In genomic region chr20:63487116-63487764, GRCh38 we compare ENCODE assay signal across 31 cellular contexts. TPM values are rescaled to one million over a fixed set of nuclear protein-coding genes. Genes with fewer than 3 reads are reported as not detected.
"Had no signal": no experiment of that assay in that cellular context is flagged by ENCODE, and none has a peak within 500 bp of the region (broad histone marks: within the 10 kb centered on the region; RNA-seq: fewer than 3 reads in every experiment).

No MANE protein-coding gene starts in this region.

- H3K27me3 ChIP-seq: pancreas, testis had no signal

- H3K27ac Mint-ChIP-seq: immature natural killer cell; memory B cell; progenitor cell of endocrine pancreas; stimulated activated memory B cell treated with anti-CD40 and anti-IgM and Interleukin-4, amounts not matched to agents 10 μg/mL and 1 μg/mL and 100 μg/mL, for 72 hours; stimulated activated naive CD8-positive, alpha-beta T cell treated with anti-CD3 and anti-CD28 coated beads, Interleukin-15, Interleukin-2, amounts not matched to agents 100 ng/mL and 50 ng/mL, for 24 hours had no signal

- FAIRE-seq: endometrium, frontal cortex, keratinocyte, pancreas had no signal

- DNase-seq: cortex of kidney; dorsolateral prefrontal cortex; effector CD8-positive, alpha-beta T cell; immature natural killer cell; left cardiac atrium; left ventricle myocardium inferior; lower lobe of right lung; naive B cell; occipital lobe; spleen; stimulated activated CD4-positive, alpha-beta T cell treated with anti-CD3 and anti-CD28 coated beads, Interleukin-15, amount 100 ng/mL, for 24 hours; stimulated activated CD4-positive, alpha-beta T cell treated with anti-CD3 and anti-CD28 coated beads, Interleukin-1b, Interleukin-23, amount 100 ng/mL, for 48 hours; stimulated activated CD4-positive, alpha-beta T cell treated with anti-CD3 and anti-CD28 coated beads, Interleukin-4, amount 100 ng/mL, for 24 hours; testis had no signal

- H3K9me3 ChIP-seq: lower lobe of right lung, pancreas, testis had no signal

- H3K4me3 ChIP-seq: dorsolateral prefrontal cortex, left ventricle myocardium inferior, lower lobe of right lung, pancreas, spleen, testis, tibial nerve had no signal

- H3K4me1 Mint-ChIP-seq: immature natural killer cell; memory B cell; naive B cell; neural crest cell; stimulated activated memory B cell treated with anti-CD40 and anti-IgM and Interleukin-4, amounts not matched to agents 10 μg/mL and 1 μg/mL and 100 μg/mL, for 72 hours had no signal

- H3K27ac ChIP-seq: left ventricle myocardium inferior, lower lobe of right lung, pancreas, spleen, testis, tibial nerve had no signal

- H3K9me3 Mint-ChIP-seq: central memory CD8-positive, alpha-beta T cell; stimulated activated naive CD8-positive, alpha-beta T cell treated with anti-CD3 and anti-CD28 coated beads, Interleukin-15, Interleukin-2, amounts not matched to agents 100 ng/mL and 50 ng/mL, for 24 hours had no signal

- ATAC-seq: esophagus mucosa; left cardiac atrium; lower lobe of right lung; pancreas; sciatic nerve; stimulated activated memory B cell treated with anti-CD40 and anti-IgM and Interleukin-4, amounts not matched to agents 10 μg/mL and 1 μg/mL and 100 μg/mL, for 72 hours had no signal

- H3K4me1 ChIP-seq: lower lobe of right lung, pancreas, testis had no signal

- H3K36me3 Mint-ChIP-seq: immature natural killer cell; stimulated activated memory B cell treated with anti-CD40 and anti-IgM and Interleukin-4, amounts not matched to agents 10 μg/mL and 1 μg/mL and 100 μg/mL, for 72 hours had no signal

- H3K36me3 ChIP-seq: lower lobe of right lung, pancreas, spleen, tibial nerve had no signal

- H3K4me3 Mint-ChIP-seq: central memory CD8-positive, alpha-beta T cell; immature natural killer cell; memory B cell; naive B cell; neural crest cell; stimulated activated memory B cell treated with anti-CD40 and anti-IgM and Interleukin-4, amounts not matched to agents 10 μg/mL and 1 μg/mL and 100 μg/mL, for 72 hours; stimulated activated naive CD8-positive, alpha-beta T cell treated with anti-CD3 and anti-CD28 coated beads, Interleukin-15, Interleukin-2, amounts not matched to agents 100 ng/mL and 50 ng/mL, for 24 hours had no signal

RNA-seq across cellular contexts. Expression of gene EEF1A2, which starts 11.6 kb away (rescaled TPM):
- total RNA-seq: subcutaneous adipose tissue, tibial nerve had no signal
- polyA plus RNA-seq: immature natural killer cell had no signal

RNA-seq across cellular contexts. Expression of gene KCNQ2, which starts 14.8 kb away (rescaled TPM):
- total RNA-seq: esophagus mucosa, fibroblast of lung, glomerular endothelial cell, lower lobe of right lung, sciatic nerve, subcutaneous adipose tissue, tibial nerve had no signal
- polyA plus RNA-seq: fibroblast of lung, keratinocyte had no signal

RNA-seq across cellular contexts. Expression of gene PTK6, which starts 49.9 kb away (rescaled TPM):
- total RNA-seq: frontal cortex, glomerular endothelial cell, left ventricle myocardium inferior, neural crest cell, skeletal muscle tissue had no signal
- polyA plus RNA-seq: fibroblast of lung had no signal
